ENCODE assay signal across 9 cellular contexts in genomic region chr14:49977126-49977841, GRCh38.
A peak's percentile ranks its signal among the peaks of the same experiment; 100 is the strongest.
DNase-seq lines count a peak whose midpoint lies in the region; ATAC-seq and TF ChIP-seq lines count a peak whose summit lies in the region.
"Had no signal": no experiment of that assay in that cellular context is flagged by ENCODE, and none has a peak within 500 bp of the region (broad histone marks: within the 10 kb centered on the region; RNA-seq: fewer than 3 reads in every experiment).

No MANE protein-coding gene starts in this region.

- H2AFZ ChIP-seq in DND-41 (ENCODE audit: low read depth, low read length) (no peak overlapping the region), Karpas-422 (ENCODE audit: low read length) (peak overlapping the region; percentile 61)

- H3K79me2 ChIP-seq in DND-41 (ENCODE audit: insufficient read depth, low read length): no peaks in the 10 kb centered on the region
- H3K79me2 ChIP-seq in Karpas-422 (ENCODE audit: low read length): no peaks in the 10 kb centered on the region

- DNase-seq in DND-41: no peak
- DNase-seq in Karpas-422: peak; percentile 85
- DNase-seq in activated T-helper 2 cell treated with anti-CD3 and anti-CD28 coated beads, Interferon-gamma antibody, Interleukin-2, Interleukin-4, amounts not matched to agents 10 μg/mL and 5 μg/mL and 100 μg/mL, durations not matched to agents 14 hours and 24 hours and 36 hours (ENCODE audit: low spot score): no peak
- peak in 2 of 3 experiments; percentile 44 to 54 for DNase-seq in stimulated activated CD4-positive, alpha-beta T cell treated with anti-CD3 and anti-CD28 coated beads, TNF-alpha, amount 100 ng/mL, for 24 hours (ENCODE audit: low read depth in 3 of 3)
- DNase-seq in NCI-H2227 (lab: John Stamatoyannopoulos, UW; ENCODE audit: unreplicated experiment): no peak
- DNase-seq in NCI-H128 (lab: John Stamatoyannopoulos, UW; ENCODE audit: unreplicated experiment): no peak
- no peak for DNase-seq in NCI-H345 (lab: John Stamatoyannopoulos, UW)

- intact Hi-C loops in activated T-helper 2 cell treated with anti-CD3 and anti-CD28 coated beads, Interferon-gamma antibody, Interleukin-2, Interleukin-4, amounts not matched to agents 10 μg/mL and 5 μg/mL and 100 μg/mL, durations not matched to agents 14 hours and 24 hours and 36 hours (cut with micrococcal nuclease): no loop called here

- H3K4me1 Mint-ChIP-seq in activated T-helper 2 cell treated with anti-CD3 and anti-CD28 coated beads, Interferon-gamma antibody, Interleukin-2, Interleukin-4, amounts not matched to agents 10 μg/mL and 5 μg/mL and 100 μg/mL, durations not matched to agents 14 hours and 24 hours and 36 hours (ENCODE audit: low read depth): peaks cover 52% of the 10 kb centered on the region

- no peaks in the 10 kb centered on the region for H3K9me2 ChIP-seq in Karpas-422 (replicated peaks; ENCODE audit: insufficient read depth, low read length)

- H3K27me3 Mint-ChIP-seq in activated T-helper 2 cell treated with anti-CD3 and anti-CD28 coated beads, Interferon-gamma antibody, Interleukin-2, Interleukin-4, amounts not matched to agents 10 μg/mL and 5 μg/mL and 100 μg/mL, durations not matched to agents 14 hours and 24 hours and 36 hours (ENCODE audit: low read depth): no peaks in the 10 kb centered on the region

- peaks cover 12% of the 10 kb centered on the region for H3K36me3 Mint-ChIP-seq in activated T-helper 2 cell treated with anti-CD3 and anti-CD28 coated beads, Interferon-gamma antibody, Interleukin-2, Interleukin-4, amounts not matched to agents 10 μg/mL and 5 μg/mL and 100 μg/mL, durations not matched to agents 14 hours and 24 hours and 36 hours (ENCODE audit: low read depth)

- no peaks in the 10 kb centered on the region for H3K36me3 ChIP-seq in DND-41 (ENCODE audit: insufficient read depth, low read length)
- H3K36me3 ChIP-seq in Karpas-422 (ENCODE audit: insufficient read depth, low read length): no peaks in the 10 kb centered on the region

- H3K4me3 ChIP-seq in DND-41 (ENCODE audit: low read depth in 1 of 2, low read length in 2 of 2) (no peak overlapping the region), Karpas-422 (ENCODE audit: low read length) (peak overlapping the region; percentile 9; the same call in 1 of the 2 replicates)

- no peaks in the 10 kb centered on the region for H3K9me3 Mint-ChIP-seq in activated T-helper 2 cell treated with anti-CD3 and anti-CD28 coated beads, Interferon-gamma antibody, Interleukin-2, Interleukin-4, amounts not matched to agents 10 μg/mL and 5 μg/mL and 100 μg/mL, durations not matched to agents 14 hours and 24 hours and 36 hours
- H3K9me3 Mint-ChIP-seq: neural crest cell had no signal

- H3K9me3 ChIP-seq in DND-41 (ENCODE audit: insufficient read depth, low read length, severe bottlenecking) (no peaks in the 10 kb centered on the region), Karpas-422 (ENCODE audit: low read length) (no peaks in the 10 kb centered on the region)

- H3K27ac ChIP-seq in DND-41 (ENCODE audit: low read length) (no peak overlapping the region), Karpas-422 (ENCODE audit: low read length) (peak overlapping the region; percentile 77)

- ATAC-seq in DND-41 (ENCODE audit: insufficient read depth, low read depth): peak; percentile 64; the same call in 2 of the 3 replicates
- peak; percentile 74 for ATAC-seq in GM21526 (IDR thresholded peaks at IDR 0.05; ENCODE audit: low FRiP score, unreplicated experiment)

- H3K4me2 ChIP-seq in DND-41 (ENCODE audit: insufficient read depth, low read length): no peak overlapping the region
- peak overlapping the region; percentile 39 for H3K4me2 ChIP-seq in Karpas-422 (ENCODE audit: low read depth, low read length, poor library complexity, severe bottlenecking)

- peak overlapping the region; percentile 43 for H3K4me3 Mint-ChIP-seq in activated T-helper 2 cell treated with anti-CD3 and anti-CD28 coated beads, Interferon-gamma antibody, Interleukin-2, Interleukin-4, amounts not matched to agents 10 μg/mL and 5 μg/mL and 100 μg/mL, durations not matched to agents 14 hours and 24 hours and 36 hours (ENCODE audit: low read depth)
- H3K4me3 Mint-ChIP-seq: neural crest cell had no signal

- no peak overlapping the region for H3K9ac ChIP-seq in DND-41 (ENCODE audit: low read depth, low read length)
- H3K9ac ChIP-seq in Karpas-422 (ENCODE audit: low read length): peak overlapping the region; percentile 20

- H3K27ac Mint-ChIP-seq in activated T-helper 2 cell treated with anti-CD3 and anti-CD28 coated beads, Interferon-gamma antibody, Interleukin-2, Interleukin-4, amounts not matched to agents 10 μg/mL and 5 μg/mL and 100 μg/mL, durations not matched to agents 14 hours and 24 hours and 36 hours: peak overlapping the region; percentile 84

- H3K27me3 ChIP-seq in DND-41 (ENCODE audit: insufficient read depth, low read length, poor library complexity) (peaks cover 12% of the 10 kb centered on the region), Karpas-422 (ENCODE audit: low read length) (no peaks in the 10 kb centered on the region)

- no peak for TF ChIP-seq CTCF in DND-41 (IDR thresholded peaks at IDR 0.05; ENCODE audit: borderline replicate concordance, extremely low read depth, low read length, poor library complexity, severe bottlenecking)

- H4K20me1 ChIP-seq in DND-41 (ENCODE audit: insufficient read depth, low read length): no peaks in the 10 kb centered on the region
- no peaks in the 10 kb centered on the region for H4K20me1 ChIP-seq in Karpas-422 (ENCODE audit: insufficient read depth, low read depth, low read length)

- H3K4me1 ChIP-seq in DND-41 (ENCODE audit: insufficient read depth, low read length): no peaks in the 10 kb centered on the region
- H3K4me1 ChIP-seq in Karpas-422 (ENCODE audit: low read length): peaks cover 53% of the 10 kb centered on the region

Comparison
In these comparisons a context has a peak if more than half of its experiments do, and no peak if none do; other contexts are left out.
1. DNase-seq: peak in Karpas-422 (single experiment) and stimulated activated CD4-positive, alpha-beta T cell treated with anti-CD3 and anti-CD28 coated beads, TNF-alpha, amount 100 ng/mL, for 24 hours (2 of 3); none in DND-41 (single experiment), activated T-helper 2 cell treated with anti-CD3 and anti-CD28 coated beads, Interferon-gamma antibody, Interleukin-2, Interleukin-4, amounts not matched to agents 10 μg/mL and 5 μg/mL and 100 μg/mL, durations not matched to agents 14 hours and 24 hours and 36 hours (single experiment), NCI-H2227 (single experiment), NCI-H128 (single experiment) and NCI-H345 (single experiment).